In genomic region chr18:58766164-58766563, GRCh38 we compare ENCODE assay signal across 22 cellular contexts.
"Had no signal": no experiment of that assay in that cellular context is flagged by ENCODE, and none has a peak within 500 bp of the region (broad histone marks: within the 10 kb centered on the region; RNA-seq: fewer than 3 reads in every experiment).

No MANE protein-coding gene starts in this region.

- ATAC-seq: activated naive CD4-positive, alpha-beta T cell treated with anti-CD3 and anti-CD28 coated beads, Interleukin-2, amount 50 U/mL, for 72 hours; esophagus mucosa; left ventricle myocardium superior; natural killer cell treated with Interleukin-12 subunit alpha and Interleukin-12 subunit beta and Interleukin-15 and Interleukin-18, amount 100 ng/mL, for 72 hours; stimulated activated naive CD8-positive, alpha-beta T cell treated with anti-CD3 and anti-CD28 coated beads, Interleukin-15, Interleukin-2, amounts not matched to agents 100 U/mL and 50 U/mL, for 24 hours had no signal

- H2AFZ ChIP-seq: hepatocyte had no signal

- H3K27me3 ChIP-seq: hepatocyte, thyroid gland had no signal

- H3K36me3 Mint-ChIP-seq: activated CD4-positive, alpha-beta memory T cell treated with anti-CD3 and anti-CD28 coated beads for 36 hours; activated naive CD4-positive, alpha-beta T cell treated with anti-CD3 and anti-CD28 coated beads, Interleukin-2, amount 50 U/mL, for 72 hours; brain; natural killer cell treated with Interleukin-12 subunit alpha and Interleukin-12 subunit beta and Interleukin-15 and Interleukin-18, amount 100 ng/mL, for 72 hours had no signal

- H3K27ac ChIP-seq: hepatocyte, neutrophil, spleen had no signal

- DNase-seq: activated B cell treated with CpG ODN at 0.5 μM for 24 hours; activated CD4-positive, alpha-beta memory T cell treated with anti-CD3 and anti-CD28 coated beads for 36 hours; activated CD4-positive, alpha-beta T cell treated with anti-CD3 and anti-CD28 coated beads for 4 hours; activated gamma-delta T cell treated with Interleukin-2 at 50 U/mL for 16 hours; activated T-cell treated with anti-CD3 and anti-CD28 coated beads for 4 hours; caudate nucleus; effector memory CD4-positive, alpha-beta T cell; glutamatergic neuron; left ventricle myocardium superior; posterior cingulate gyrus; retina; spleen; stimulated activated CD4-positive, alpha-beta T cell treated with anti-CD3 and anti-CD28 coated beads, Interleukin-4, amount 100 ng/mL, for 24 hours; stimulated activated naive CD8-positive, alpha-beta T cell treated with anti-CD3 and anti-CD28 coated beads, Interleukin-15, Interleukin-2, amounts not matched to agents 100 U/mL and 50 U/mL, for 24 hours; thyroid gland had no signal

- H3K79me2 ChIP-seq: hepatocyte had no signal

- H3K36me3 ChIP-seq: neutrophil, spleen, thyroid gland had no signal

- H3K9me3 ChIP-seq: neutrophil, spleen, thyroid gland had no signal

- H3K4me2 ChIP-seq: hepatocyte had no signal

- H3K27ac Mint-ChIP-seq: activated B cell treated with CpG ODN at 0.5 μM for 24 hours; activated CD4-positive, alpha-beta memory T cell treated with anti-CD3 and anti-CD28 coated beads for 36 hours; natural killer cell treated with Interleukin-12 subunit alpha and Interleukin-12 subunit beta and Interleukin-15 and Interleukin-18, amount 100 ng/mL, for 72 hours; T-helper 1 cell treated with Interleukin-12 subunit alpha and Interleukin-12 subunit beta and Interleukin-4 antibody, amounts not matched to agents 30 μg/mL and 1 μg/mL, for 36 hours had no signal

- H3K4me3 Mint-ChIP-seq: activated B cell treated with CpG ODN at 0.5 μM for 24 hours; activated CD4-positive, alpha-beta memory T cell treated with anti-CD3 and anti-CD28 coated beads for 36 hours; brain; natural killer cell treated with Interleukin-12 subunit alpha and Interleukin-12 subunit beta and Interleukin-15 and Interleukin-18, amount 100 ng/mL, for 72 hours; T-helper 1 cell treated with Interleukin-12 subunit alpha and Interleukin-12 subunit beta and Interleukin-4 antibody, amounts not matched to agents 30 μg/mL and 1 μg/mL, for 36 hours had no signal

- H3K4me3 ChIP-seq: hepatocyte, spleen, thyroid gland had no signal

- H3K9me3 Mint-ChIP-seq: activated B cell treated with CpG ODN at 0.5 μM for 24 hours; activated CD4-positive, alpha-beta memory T cell treated with anti-CD3 and anti-CD28 coated beads for 36 hours; activated naive CD4-positive, alpha-beta T cell treated with anti-CD3 and anti-CD28 coated beads, Interleukin-2, amount 50 U/mL, for 72 hours; natural killer cell treated with Interleukin-12 subunit alpha and Interleukin-12 subunit beta and Interleukin-15 and Interleukin-18, amount 100 ng/mL, for 72 hours; T-helper 1 cell treated with Interleukin-12 subunit alpha and Interleukin-12 subunit beta and Interleukin-4 antibody, amounts not matched to agents 30 μg/mL and 1 μg/mL, for 36 hours had no signal
